In genomic region chr21:46057111-46057709, GRCh38 we compare ENCODE assay signal across 9 cellular contexts. TPM values are rescaled to one million over a fixed set of nuclear protein-coding genes. Genes with fewer than 3 reads are reported as not detected.
DNase-seq lines count a peak whose midpoint lies in the region; ATAC-seq, FAIRE-seq and TF ChIP-seq lines count a peak whose summit lies in the region.
"Had no signal": no experiment of that assay in that cellular context is flagged by ENCODE, and none has a peak within 500 bp of the region (broad histone marks: within the 10 kb centered on the region; RNA-seq: fewer than 3 reads in every experiment).

No MANE protein-coding gene starts in this region.

- H3K27me3 ChIP-seq in H1 (replicated peaks in 1 of 4; ENCODE audit: control insufficient read depth in 3 of 4, extremely low read depth in 1 of 4, insufficient read depth in 3 of 4, low read length in 3 of 4) (no peaks in the 10 kb centered on the region), transverse colon (no peaks in the 10 kb centered on the region)

- 88% methylated on average over 27 of the region's 27 CpGs; no CpG with 5 or more reads in 1 of the 2 experiments for WGBS in H1 (ENCODE audit: extremely low coverage in 1 of 2, insufficient coverage in 1 of 2, insufficient read length in 1 of 2, insufficient replicate concordance in 2 of 2, low coverage in 1 of 2, low lambda C conversion rate in 2 of 2, missing lambda C conversion rate in 1 of 2), 2 experiments
- WGBS in transverse colon (ENCODE audit: low coverage in 1 of 2), 2 donors = 38 to 55% methylated on average over 5 to 27 of the region's 27 CpGs

- no peaks in the 10 kb centered on the region for H3K79me2 ChIP-seq in H1 (ENCODE audit: control insufficient read depth in 1 of 2, insufficient read depth in 2 of 2, low read length in 2 of 2)

- H3K36me3 Mint-ChIP-seq in nephron progenitor cell (ENCODE audit: low read depth) = peaks cover 4% of the 10 kb centered on the region

- H4K8ac ChIP-seq in H1 (ENCODE audit: extremely low read depth, insufficient read depth, low read length) = peak overlapping the region; percentile 28; the same call in 1 of the 2 replicates

- H3K36me3 ChIP-seq in H1 (ENCODE audit: control insufficient read depth in 2 of 4, insufficient read depth in 4 of 4, low read length in 3 of 4) (no peaks in the 10 kb centered on the region), transverse colon (no peaks in the 10 kb centered on the region)

- H3K18ac ChIP-seq in H1 (ENCODE audit: extremely low read depth, low read length) = no peak overlapping the region; the same call in 1 of the 2 replicates

- H3K79me1 ChIP-seq in H1 (ENCODE audit: low read depth, low read length) = no peaks in the 10 kb centered on the region

- no peak overlapping the region for H3K23ac ChIP-seq in H1 (ENCODE audit: insufficient read length)

- H3K9me3 ChIP-seq in H1 (ENCODE audit: insufficient read depth in 2 of 2, low read depth in 1 of 2, low read length in 1 of 2) (peaks cover 20 to 24% of the 10 kb centered on the region in 2 experiments; a peak in 3 of 4 replicates), transverse colon (no peaks in the 10 kb centered on the region)

- H3K4me3 Mint-ChIP-seq in nephron progenitor cell = no peak overlapping the region

- H3K27me3 Mint-ChIP-seq in nephron progenitor cell (ENCODE audit: low read depth, poor library complexity) = peaks cover 14% of the 10 kb centered on the region

- H3K14ac ChIP-seq in H1 (ENCODE audit: insufficient read length) = no peak overlapping the region

- H3K4me1 Mint-ChIP-seq in nephron progenitor cell = peaks cover 42% of the 10 kb centered on the region

- FAIRE-seq in H1 (lab: Jason Lieb, UNC) = no peak

- peak overlapping the region; percentile 54 for H4K91ac ChIP-seq in H1 (replicated peaks; ENCODE audit: insufficient read length, low read length)

- H2BK20ac ChIP-seq in H1 (ENCODE audit: low read length) = no peak overlapping the region

- no peak overlapping the region for H2BK120ac ChIP-seq in H1 (replicated peaks; ENCODE audit: low read depth, low read length)

- TF ChIP-seq POLR2A in H1 (IDR thresholded peaks at IDR 0.05; ENCODE audit: control extremely low read depth in 1 of 2, low read depth in 2 of 2, low read length in 2 of 2) (no peak), transverse colon (IDR thresholded peaks at IDR 0.05) (no peak)

- no peak overlapping the region for H3K4ac ChIP-seq in H1 (replicated peaks; ENCODE audit: insufficient read length, low read depth, low read length)

- intact Hi-C loops in transverse colon (cut with DNase I; ENCODE audit: low total_unique reads) = loop anchor here (2.0 to 5.0 kb wide), 3 partner anchors 32 to 76 kb away; partner anchors contain the start of gene COL6A1

- no peak overlapping the region for H2AFZ ChIP-seq in H1 (ENCODE audit: low read length)

- no peak overlapping the region for H2BK12ac ChIP-seq in H1 (ENCODE audit: low read depth, low read length)

- no peaks in the 10 kb centered on the region for H3K23me2 ChIP-seq in H1 (ENCODE audit: low read depth, low read length)

- H3K27ac ChIP-seq in H1 (ENCODE audit: low read depth, low read length) (no peak overlapping the region), transverse colon (peak overlapping the region; percentile 83 to 95 (median 92))

- H3K9ac ChIP-seq in H1 (replicated peaks in 1 of 4; ENCODE audit: extremely low read depth in 1 of 4, low read depth in 3 of 4, low read length in 3 of 4) = no peak overlapping the region

- peaks cover 42% of the 10 kb centered on the region for H3K9me3 Mint-ChIP-seq in nephron progenitor cell

- peaks cover 0 to 3% (median 2%) of the 10 kb centered on the region in 4 experiments; a peak in 4 of 7 replicates for H3K4me1 ChIP-seq in H1 (replicated peaks in 1 of 4; ENCODE audit: control insufficient read depth in 3 of 4, insufficient read depth in 4 of 4, low read length in 3 of 4)
- H3K4me1 ChIP-seq in transverse colon = peaks cover 10 to 42% (median 21%) of the 10 kb centered on the region in 4 donors

- H4K5ac ChIP-seq in H1 (ENCODE audit: insufficient read length, low read depth, low read length) = no peak overlapping the region

- DNase-seq in activated gamma-delta T cell treated with anti-CD3 and anti-CD28 coated beads, Interleukin-2, amount 50 U/mL, for 16 hours (ENCODE audit: low read depth) = peak; percentile 32
- DNase-seq in activated gamma-delta T cell treated with Interleukin-2 at 50 U/mL for 16 hours (no peak), H1 (ENCODE audit: low read depth in 1 of 2, low spot score in 2 of 2) (no peak), nephron progenitor cell (no peak), transverse colon (no peak), GF-D8 (lab: John Stamatoyannopoulos, UW) (no peak), amniotic stem cell (lab: John Stamatoyannopoulos, UW) (no peak)
- DNase-seq: NCI-H1417 had no signal

- TF ChIP-seq CTCF in H1 (IDR thresholded peaks at IDR 0.05; ENCODE audit: control extremely low read depth in 1 of 3, insufficient read depth in 1 of 3, low read depth in 1 of 3, low read length in 3 of 3) = no peak
- no peak for TF ChIP-seq CTCF in nephron progenitor cell (IDR thresholded peaks at IDR 0.05)
- TF ChIP-seq CTCF in transverse colon (IDR thresholded peaks at IDR 0.05) = no peak

- CTCF ChIA-PET in H1 (lab: Charles Lee; ENCODE audit: partially characterized antibody) = interaction anchor here (0.5 to 1.6 kb wide), 5 partner anchors 11 to 462 kb away, joined by 3 to 5 read pairs (median 3); no protein-coding TSS in a partner anchor

- no peak for TF ChIP-seq RAD21 in H1 (IDR thresholded peaks at IDR 0.05 in 1 of 2, conservative IDR thresholded peaks at IDR 0.05 in 1 of 2; ENCODE audit: low read depth in 2 of 2, low read length in 2 of 2)

- H3K56ac ChIP-seq in H1 (replicated peaks; ENCODE audit: insufficient read length, low read depth, low read length) = no peak overlapping the region

- no peak overlapping the region; a peak in 1 of 4 replicates for H3K4me2 ChIP-seq in H1 (ENCODE audit: insufficient read depth in 1 of 2, low read depth in 2 of 2, low read length in 2 of 2)

- POLR2A ChIA-PET in H1 (lab: Charles Lee; ENCODE audit: partially characterized antibody) = no interaction called here

- ATAC-seq in HG02852 (IDR thresholded peaks at IDR 0.05; ENCODE audit: unreplicated experiment) = no peak

- no peak overlapping the region for H2AK5ac ChIP-seq in H1 (ENCODE audit: low read depth, low read length)

- peak overlapping the region; percentile 84 for H3K27ac Mint-ChIP-seq in nephron progenitor cell

- no peak overlapping the region for H2BK5ac ChIP-seq in H1 (ENCODE audit: low read depth, low read length)

- no peaks in the 10 kb centered on the region for H4K20me1 ChIP-seq in H1 (replicated peaks in 1 of 2; ENCODE audit: control insufficient read depth in 1 of 2, insufficient read depth in 2 of 2, low read length in 2 of 2)

- H2BK15ac ChIP-seq in H1 (ENCODE audit: low read length) = no peak overlapping the region

- in situ Hi-C loops in transverse colon (cut with MboI; ENCODE audit: low pct_ligation_motif_present in 1 of 4, low pct_unique_long_range_greater_than_20kb in 1 of 4, low sequenced_read_pairs in 3 of 4) = no loop called here

- H3K4me3 ChIP-seq in H1 (ENCODE audit: extremely low read depth in 1 of 4, insufficient read depth in 2 of 4, low read depth in 3 of 4, low read length in 4 of 4) (no peak overlapping the region), transverse colon (no peak overlapping the region)

- TF ChIP-seq EP300 in H1 (IDR thresholded peaks at IDR 0.05; ENCODE audit: borderline replicate concordance in 1 of 2, low read depth in 2 of 2, low read length in 2 of 2) (no peak), transverse colon (IDR thresholded peaks at IDR 0.05; ENCODE audit: low read depth) (no peak)

TF ChIP-seq in H1, 55 proteins besides CTCF, POLR2A, EP300 and RAD21:
- TF ChIP-seq EGR1 (IDR thresholded peaks at IDR 0.05; ENCODE audit: borderline replicate concordance, low read depth, low read length) = no peak

RNA-seq across cellular contexts. Expression of gene COL6A2, which starts 40.7 kb away (rescaled TPM):
- total RNA-seq in H1 (2021; fragmentation: NEBNext Ultra II Directional; extraction: Animal tissue kit (Norgen Biotek cat#: 25700)) = 60.6 and 62.7 TPM in 2 replicates
- polyA plus RNA-seq in H1 (2011; rRNA removed) = 60.1 and 79.2 TPM in 2 replicates
- polyA plus RNA-seq in H1 (2011; cell fraction: cytosol; rRNA removed) = 60.4 TPM
- 219 TPM for polyA plus RNA-seq in H1 (2011; cell fraction: nucleus; rRNA removed)
- 38.8 to 78.4 TPM (median 69.6 TPM) in 4 replicates for polyA plus RNA-seq in H1 (2012, experiment 1 of 2)
- 41.6 TPM for polyA plus RNA-seq in H1 (2012, experiment 2 of 2)
- polyA plus RNA-seq in H1 (2013, experiment 1 of 2) = 99.7 TPM
- 84.9 TPM for polyA plus RNA-seq in H1 (2013, experiment 2 of 2)
- polyA minus RNA-seq in H1 (2011; rRNA and poly(A)+ RNA removed) = 14.9 and 16.7 TPM in 2 replicates
- polyA minus RNA-seq in H1 (2011; cell fraction: cytosol; rRNA and poly(A)+ RNA removed) = 30.5 TPM
- 40.6 TPM for polyA minus RNA-seq in H1 (2011; cell fraction: nucleus; rRNA and poly(A)+ RNA removed)
- total RNA-seq in transverse colon = 100 to 1,000 TPM; 172 to 550 (median 346) TPM
